30 cellular contexts compared by ENCODE assay signal in the genomic region with DNA sequence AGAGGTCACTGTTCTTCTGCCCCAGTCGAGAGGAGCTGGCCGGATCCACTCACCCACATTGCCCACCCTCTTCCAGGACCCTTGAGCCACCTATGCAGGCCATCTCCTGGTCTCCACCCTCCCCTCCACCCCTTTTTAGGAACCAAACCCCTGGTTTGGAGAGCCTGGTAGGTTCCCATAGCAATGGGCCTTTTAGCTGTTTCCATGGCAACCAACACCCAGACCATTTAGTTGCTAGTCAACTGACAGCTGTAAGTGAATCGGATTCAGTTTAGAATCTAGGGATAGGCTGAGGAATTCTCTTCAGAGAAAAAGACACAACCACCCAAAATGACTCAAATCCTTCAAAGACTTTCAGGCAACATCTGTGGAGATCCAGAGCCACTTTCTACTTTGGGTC. TPM values are rescaled to one million over a fixed set of nuclear protein-coding genes. Genes with fewer than 3 reads are reported as not detected.
A peak's percentile ranks its signal among the peaks of the same experiment; 100 is the strongest.
DNase-seq lines count a peak whose midpoint lies in the region; ATAC-seq, FAIRE-seq and TF ChIP-seq lines count a peak whose summit lies in the region.
"Had no signal": no experiment of that assay in that cellular context is flagged by ENCODE, and none has a peak within 500 bp of the region (broad histone marks: within the 10 kb centered on the region; RNA-seq: fewer than 3 reads in every experiment).

No MANE protein-coding gene starts in this region.

- SMC1A ChIA-PET in GM12878 (lab: Charles Lee; ENCODE audit: uncharacterized antibody, unreplicated experiment): no interaction called here

- no peak for ATAC-seq in GM12878
- no peak for ATAC-seq in thoracic aorta (ENCODE audit: insufficient number of reproducible peaks, low FRiP score, low read depth)
- ATAC-seq: activated naive CD4-positive, alpha-beta T cell treated with anti-CD3 and anti-CD28 coated beads, Interleukin-2, amount 50 U/mL, for 72 hours; stimulated activated effector memory CD8-positive, alpha-beta T cell treated with anti-CD3 and anti-CD28 coated beads, Interleukin-12 subunit alpha, Interleukin-12 subunit beta, amount 100 ng/mL, for 72 hours had no signal

- no TSS peak for BruUV-seq in GM12878 (replicated peaks; lab: Mats Ljungman, UMichigan)

- H3K27me3 ChIP-seq in left ventricle myocardium inferior (ENCODE audit: low read depth): no peaks in the 10 kb centered on the region
- H3K27me3 ChIP-seq in right atrium auricular region: no peaks in the 10 kb centered on the region
- no peaks in the 10 kb centered on the region for H3K27me3 ChIP-seq in GM12878 (replicated peaks in 1 of 2; ENCODE audit: control insufficient read depth in 2 of 2, insufficient read depth in 2 of 2, low read length in 1 of 2)
- no peaks in the 10 kb centered on the region for H3K27me3 ChIP-seq in mesendoderm (ENCODE audit: insufficient read depth, low read length, poor library complexity)
- H3K27me3 ChIP-seq in thoracic aorta (replicated peaks; ENCODE audit: insufficient read depth): no peaks in the 10 kb centered on the region
- H3K27me3 ChIP-seq: BLaER1 treated with 17β-estradiol and CSF1 and Interleukin-3, amounts not matched to agents 10 nM and 100 nM; heart right ventricle had no signal

- no peak overlapping the region for H3K18ac ChIP-seq in mesendoderm (ENCODE audit: low read length)

- H3K9ac ChIP-seq in GM12878 (ENCODE audit: control insufficient read depth, insufficient read depth, low read length) (no peak overlapping the region), mesendoderm (ENCODE audit: low read length) (no peak overlapping the region)
- H3K9ac ChIP-seq: BLaER1 treated with 17β-estradiol and CSF1 and Interleukin-3, amounts not matched to agents 10 nM and 100 nM had no signal

- TF ChIP-seq RAD21 in GM12878 (IDR thresholded peaks at IDR 0.05; ENCODE audit: insufficient read depth, low read depth, low read length): no peak

- no peak overlapping the region for H4K5ac ChIP-seq in mesendoderm (ENCODE audit: low read length)

- no peak for FAIRE-seq in GM12878 (lab: Jason Lieb, UNC)
- FAIRE-seq: astrocyte, GM12892 had no signal

- H3K36me3 Mint-ChIP-seq in activated CD4-positive, alpha-beta memory T cell treated with anti-CD3 and anti-CD28 coated beads, Interleukin-2, amount 10 ng/mL, durations not matched to agents 7 days and 5 days (ENCODE audit: low read depth): peaks cover 7% of the 10 kb centered on the region
- peaks cover 38 to 50% (median 49%) of the 10 kb centered on the region in 3 donors for H3K36me3 Mint-ChIP-seq in immature natural killer cell
- H3K36me3 Mint-ChIP-seq: activated naive CD4-positive, alpha-beta T cell treated with anti-CD3 and anti-CD28 coated beads, Interleukin-2, amount 50 U/mL, for 72 hours had no signal

- H3K9me3 Mint-ChIP-seq in activated CD4-positive, alpha-beta memory T cell treated with anti-CD3 and anti-CD28 coated beads, Interleukin-2, amount 10 ng/mL, durations not matched to agents 7 days and 5 days: no peaks in the 10 kb centered on the region
- no peaks in the 10 kb centered on the region for H3K9me3 Mint-ChIP-seq in immature natural killer cell
- H3K9me3 Mint-ChIP-seq: activated naive CD4-positive, alpha-beta T cell treated with anti-CD3 and anti-CD28 coated beads, Interleukin-2, amount 50 U/mL, for 72 hours; nephron progenitor cell; stimulated activated effector memory CD8-positive, alpha-beta T cell treated with anti-CD3 and anti-CD28 coated beads, Interleukin-12 subunit alpha, Interleukin-12 subunit beta, amount 100 ng/mL, for 72 hours had no signal

- H4K20me1 ChIP-seq in GM12878 (ENCODE audit: control insufficient read depth, insufficient read depth): no peaks in the 10 kb centered on the region

- H3K4me1 ChIP-seq in left ventricle myocardium inferior (peaks cover 13% of the 10 kb centered on the region), right atrium auricular region (peaks cover 0 to 8% of the 10 kb centered on the region in 2 donors), GM12878 (ENCODE audit: control insufficient read depth, insufficient read depth, low read length) (no peaks in the 10 kb centered on the region), mesendoderm (ENCODE audit: control insufficient read depth, low read depth, low read length) (peaks cover 3% of the 10 kb centered on the region), thoracic aorta (ENCODE audit: control insufficient read depth in 1 of 2, low read depth in 2 of 2) (peaks cover 0 to 27% of the 10 kb centered on the region in 2 donors)
- H3K4me1 ChIP-seq: Caco-2 had no signal

- no peak overlapping the region for H2AK5ac ChIP-seq in mesendoderm (ENCODE audit: low read length)

- H3K23ac ChIP-seq in mesendoderm (ENCODE audit: low read length): no peak overlapping the region

- H3K36me3 ChIP-seq in left ventricle myocardium inferior (peaks cover 55% of the 10 kb centered on the region), right atrium auricular region (peaks cover 43% of the 10 kb centered on the region), GM12878 (ENCODE audit: control insufficient read depth in 2 of 2, insufficient read depth in 2 of 2, low read length in 1 of 2) (no peaks in the 10 kb centered on the region; a peak in 1 of 4 replicates), mesendoderm (ENCODE audit: control insufficient read depth, insufficient read depth, low read length) (peaks cover 7% of the 10 kb centered on the region), thoracic aorta (peaks cover 29% of the 10 kb centered on the region)

- H3K4me2 ChIP-seq in GM12878 (ENCODE audit: control insufficient read depth, insufficient read depth) (no peak overlapping the region), mesendoderm (ENCODE audit: low read length) (no peak overlapping the region)
- H3K4me2 ChIP-seq: BLaER1 treated with 17β-estradiol and CSF1 and Interleukin-3, amounts not matched to agents 10 nM and 100 nM; PC-9; smooth muscle cell had no signal

- in situ Hi-C loops in GM12878 (cut with MboI): no loop called here

- no peak overlapping the region for H4K8ac ChIP-seq in mesendoderm (ENCODE audit: low read depth, low read length)

- H3K79me2 ChIP-seq in GM12878 (ENCODE audit: control insufficient read depth, insufficient read depth, low read length): no peaks in the 10 kb centered on the region
- H3K79me2 ChIP-seq in mesendoderm (ENCODE audit: control insufficient read depth, insufficient read depth, low read length): no peaks in the 10 kb centered on the region

- H3K4me1 Mint-ChIP-seq in activated CD4-positive, alpha-beta memory T cell treated with anti-CD3 and anti-CD28 coated beads, Interleukin-2, amount 10 ng/mL, durations not matched to agents 7 days and 5 days: no peaks in the 10 kb centered on the region
- H3K4me1 Mint-ChIP-seq in immature natural killer cell: no peaks in the 10 kb centered on the region
- H3K4me1 Mint-ChIP-seq: stimulated activated effector memory CD8-positive, alpha-beta T cell treated with anti-CD3 and anti-CD28 coated beads, Interleukin-12 subunit alpha, Interleukin-12 subunit beta, amount 100 ng/mL, for 72 hours had no signal

- H3K4me3 ChIP-seq in left ventricle myocardium inferior: no peak overlapping the region
- no peak overlapping the region for H3K4me3 ChIP-seq in right atrium auricular region
- no peak overlapping the region for H3K4me3 ChIP-seq in GM12878
- no peak overlapping the region for H3K4me3 ChIP-seq in mesendoderm (ENCODE audit: low read length)
- no peak overlapping the region for H3K4me3 ChIP-seq in thoracic aorta
- H3K4me3 ChIP-seq: BLaER1 treated with 17β-estradiol and CSF1 and Interleukin-3, amounts not matched to agents 10 nM and 100 nM; heart right ventricle; PC-9; psoas muscle; smooth muscle cell had no signal

- no peaks in the 10 kb centered on the region for H3K27me3 Mint-ChIP-seq in activated CD4-positive, alpha-beta memory T cell treated with anti-CD3 and anti-CD28 coated beads, Interleukin-2, amount 10 ng/mL, durations not matched to agents 7 days and 5 days
- H3K27me3 Mint-ChIP-seq in immature natural killer cell (ENCODE audit: low read depth in 3 of 3): peaks cover 0 to 2% (median 0%) of the 10 kb centered on the region in 3 donors

- no peak overlapping the region for H3K56ac ChIP-seq in mesendoderm (ENCODE audit: low read length)

- H3K9me3 ChIP-seq in left ventricle myocardium inferior (replicated peaks) (no peaks in the 10 kb centered on the region), right atrium auricular region (no peaks in the 10 kb centered on the region), GM12878 (replicated peaks; ENCODE audit: control insufficient read depth, insufficient read depth, low read length) (no peaks in the 10 kb centered on the region), thoracic aorta (no peaks in the 10 kb centered on the region)
- H3K9me3 ChIP-seq: Caco-2, heart right ventricle, psoas muscle had no signal

- intact Hi-C loops in left ventricle myocardium inferior (cut with micrococcal nuclease) (loop anchor here (5.0 kb wide), 1 partner anchor 114 kb away; no protein-coding TSS in a partner anchor), GM12878 (cut with micrococcal nuclease; ENCODE audit: unreplicated experiment) (no loop called here)

- no peak overlapping the region for H2BK120ac ChIP-seq in mesendoderm (ENCODE audit: low read depth, low read length)

- H3K79me1 ChIP-seq in mesendoderm (ENCODE audit: low read length): no peaks in the 10 kb centered on the region

- no peak overlapping the region for H3K4me3 Mint-ChIP-seq in activated CD4-positive, alpha-beta memory T cell treated with anti-CD3 and anti-CD28 coated beads, Interleukin-2, amount 10 ng/mL, durations not matched to agents 7 days and 5 days
- no peak overlapping the region for H3K4me3 Mint-ChIP-seq in immature natural killer cell
- H3K4me3 Mint-ChIP-seq: nephron progenitor cell; stimulated activated effector memory CD8-positive, alpha-beta T cell treated with anti-CD3 and anti-CD28 coated beads, Interleukin-12 subunit alpha, Interleukin-12 subunit beta, amount 100 ng/mL, for 72 hours had no signal

- CTCF ChIA-PET in GM12878 (lab: Yijun Ruan, JAX): no interaction called here
- CTCF ChIA-PET in activated CD4-positive, alpha-beta memory T cell treated with anti-CD3 and anti-CD28 coated beads, Interleukin-2, amount 10 ng/mL, durations not matched to agents 7 days and 5 days (lab: Charles Lee): no interaction called here

- no peak overlapping the region for H2BK5ac ChIP-seq in mesendoderm (ENCODE audit: low read length)

- TF ChIP-seq EP300 in GM12878 (IDR thresholded peaks at IDR 0.05; ENCODE audit: borderline replicate concordance in 1 of 2, control insufficient read depth in 1 of 2, low read depth in 2 of 2, low read length in 2 of 2): no peak

- POLR2A ChIA-PET in GM12878 (lab: Charles Lee): no interaction called here
- POLR2A ChIA-PET in activated CD4-positive, alpha-beta memory T cell treated with anti-CD3 and anti-CD28 coated beads, Interleukin-2, amount 10 ng/mL, durations not matched to agents 7 days and 5 days (lab: Charles Lee): no interaction called here

- TF ChIP-seq POLR2A in GM12878 (IDR thresholded peaks at IDR 0.05; ENCODE audit: low read depth, low read length): no peak

- TF ChIP-seq CTCF in left ventricle myocardium inferior (IDR thresholded peaks at IDR 0.05; ENCODE audit: borderline replicate concordance) (no peak), right atrium auricular region (IDR thresholded peaks at IDR 0.05) (no peak), GM12878 (IDR thresholded peaks at IDR 0.05 in 2 of 3, conservative IDR thresholded peaks at IDR 0.05 in 1 of 3; ENCODE audit: control insufficient read depth in 2 of 3, extremely low read depth in 1 of 3, insufficient read depth in 1 of 3, low read depth in 3 of 3, low read length in 3 of 3) (no peak), thoracic aorta (IDR thresholded peaks at IDR 0.05) (no peak)

- DNase-seq in left ventricle myocardium inferior (no peak), right atrium auricular region (ENCODE audit: low spot score) (no peak), GM12878 (ENCODE audit: low read depth, low spot score) (no peak), mesendoderm (peak; percentile 67), thoracic aorta (ENCODE audit: low spot score) (no peak), immature natural killer cell (no peak), A172 (ENCODE audit: low spot score) (no peak)
- no peak for DNase-seq in activated CD4-positive, alpha-beta memory T cell treated with anti-CD3 and anti-CD28 coated beads, Interleukin-2, amount 10 ng/mL, durations not matched to agents 7 days and 5 days
- DNase-seq: Caco-2; effector CD8-positive, alpha-beta T cell; foreskin fibroblast; NCI-H1694 treated with DMSO at 0.1 percent for 48 hours; nephron progenitor cell; PC-9; psoas muscle; SHP77; stimulated activated CD4-positive, alpha-beta T cell treated with anti-CD3 and anti-CD28 coated beads, Interleukin-2, amount 100 ng/mL, for 24 hours had no signal

- H3K27ac ChIP-seq in left ventricle myocardium inferior (replicated peaks) (peak overlapping the region; percentile 13), right atrium auricular region (no peak overlapping the region), GM12878 (ENCODE audit: control insufficient read depth, insufficient read depth) (no peak overlapping the region), mesendoderm (ENCODE audit: low read depth, low read length) (no peak overlapping the region), thoracic aorta (peak overlapping the region; percentile 42 to 55)
- H3K27ac ChIP-seq: BLaER1 treated with 17β-estradiol and CSF1 and Interleukin-3, amounts not matched to agents 10 nM and 100 nM; PC-9; VCaP had no signal

- RAD21 ChIA-PET in GM12878 (lab: Charles Lee; ENCODE audit: unreplicated experiment): no interaction called here

- no peak overlapping the region for H3K4ac ChIP-seq in mesendoderm (ENCODE audit: low read depth, low read length)

- WGBS in GM12878 (ENCODE audit: insufficient coverage, insufficient replicate concordance, low lambda C conversion rate, missing lambda C conversion rate): 95% methylated on average over 3 of the region's 3 CpGs
- WGBS in mesendoderm (ENCODE audit: extremely low coverage, insufficient coverage, low lambda C conversion rate): no CpG with 5 or more reads among the region's 3 CpGs

- H2AFZ ChIP-seq in GM12878 (ENCODE audit: control insufficient read depth, low read depth, low read length): no peak overlapping the region
- H2AFZ ChIP-seq: PC-9 had no signal

- no peak overlapping the region for H3K27ac Mint-ChIP-seq in activated CD4-positive, alpha-beta memory T cell treated with anti-CD3 and anti-CD28 coated beads, Interleukin-2, amount 10 ng/mL, durations not matched to agents 7 days and 5 days
- H3K27ac Mint-ChIP-seq in immature natural killer cell: no peak overlapping the region
- H3K27ac Mint-ChIP-seq: activated naive CD4-positive, alpha-beta T cell treated with anti-CD3 and anti-CD28 coated beads, Interleukin-2, amount 50 U/mL, for 72 hours; nephron progenitor cell; stimulated activated effector memory CD8-positive, alpha-beta T cell treated with anti-CD3 and anti-CD28 coated beads, Interleukin-12 subunit alpha, Interleukin-12 subunit beta, amount 100 ng/mL, for 72 hours had no signal

- H2BK15ac ChIP-seq in mesendoderm (replicated peaks; ENCODE audit: low read depth): no peak overlapping the region

RNA-seq across cellular contexts. Expression of a gene that starts 16.5 kb away (rescaled TPM):
- total RNA-seq in left ventricle myocardium inferior: 93.5 TPM
- total RNA-seq in right atrium auricular region: 100 to 1,000 TPM; 194 to 242 TPM
- 36.7 and 57.3 TPM in 2 replicates for total RNA-seq in GM12878 (2013; cell fraction: nucleolus; rRNA removed)
- 65.1 and 68.8 TPM in 2 replicates for total RNA-seq in GM12878 (2014; rRNA removed)
- 40.6 and 44.4 TPM in 2 replicates for total RNA-seq in GM12878 (2014; rRNA removed; fragmentation: Illumina TruSeq; extraction: Trizol)
- total RNA-seq in GM12878 (2021): 29.5 and 34.2 TPM in 2 replicates
- 94.0 TPM for polyA plus RNA-seq in GM12878 (2011; ENCODE audit: low read depth)
- polyA plus RNA-seq in GM12878 (2011; rRNA removed): 39.2 and 62.6 TPM in 2 replicates
- 82.5 and 111 TPM in 2 replicates for polyA plus RNA-seq in GM12878 (2011; cell fraction: cytosol; rRNA removed)
- polyA plus RNA-seq in GM12878 (2011; cell fraction: nucleus; rRNA removed): 42.5 and 66.1 TPM in 2 replicates
- 118 and 138 TPM in 2 replicates for polyA plus RNA-seq in GM12878 (2012)
- 41.1 and 55.6 TPM in 2 replicates for polyA plus RNA-seq in GM12878 (2014; fragmentation: Illumina TruSeq; extraction: Trizol)
- 100 to 1,000 TPM in 1 of 2 experiments, 10 to 100 TPM in 1; 77.8 to 109 TPM for polyA plus RNA-seq in GM12878 (2014; fragmentation: Nextera tagmentation; extraction: Ambion mirVana)
- polyA plus RNA-seq in GM12878 (2014; rRNA removed): 81.5 and 85.1 TPM in 2 replicates
- polyA plus RNA-seq in GM12878 (2016; fragmentation: Nextera tagmentation; extraction: Ambion mirVana): 10 to 100 TPM; 40.6 to 44.7 TPM
- 30.9 and 31.2 TPM in 2 replicates for polyA minus RNA-seq in GM12878 (2011; rRNA and poly(A)+ RNA removed)
- 16.0 and 23.5 TPM in 2 replicates for polyA minus RNA-seq in GM12878 (2011; cell fraction: cytosol; rRNA and poly(A)+ RNA removed)
- 9.8 and 13.1 TPM in 2 replicates for polyA minus RNA-seq in GM12878 (2011; cell fraction: nucleus; rRNA and poly(A)+ RNA removed)
- polyA plus RNA-seq in mesendoderm (2013, experiment 1 of 2): 266 TPM
- polyA plus RNA-seq in mesendoderm (2013, experiment 2 of 2): 248 TPM
- 100 to 1,000 TPM; 406 to 455 TPM for total RNA-seq in thoracic aorta
- 10 to 100 TPM; 65.1 to 66.5 TPM for total RNA-seq in activated CD4-positive, alpha-beta memory T cell treated with anti-CD3 and anti-CD28 coated beads, Interleukin-2, amount 10 ng/mL, durations not matched to agents 7 days and 5 days
- 100 to 1,000 TPM in 1 of 3 donors, 10 to 100 TPM in 2; 86.3 to 128 (median 92.8) TPM for polyA plus RNA-seq in immature natural killer cell
- total RNA-seq in A172 (2014; rRNA removed; shearing (Covaris generic)): 314 and 399 TPM in 2 replicates

RNA-seq across cellular contexts. Expression of a gene that starts 17.0 kb away (rescaled TPM):
- total RNA-seq in left ventricle myocardium inferior (45.8 TPM), right atrium auricular region (10 to 100 TPM; 20.4 to 22.3 TPM), GM12878 (2014; rRNA removed) (25.1 and 33.5 TPM in 2 replicates), GM12878 (2014; rRNA removed; fragmentation: Illumina TruSeq; extraction: Trizol) (15.2 and 16.7 TPM in 2 replicates), GM12878 (2021) (32.7 and 34.5 TPM in 2 replicates), thoracic aorta (10 to 100 TPM in 1 of 2 donors, 1 to 10 TPM in 1; 6.5 to 22.2 TPM)
- 24.7 and 25.9 TPM in 2 replicates for total RNA-seq in GM12878 (2013; cell fraction: nucleolus; rRNA removed)
- polyA plus RNA-seq in GM12878 (2011; ENCODE audit: low read depth): 15.0 TPM
- polyA plus RNA-seq in GM12878 (2011; rRNA removed) (42.3 and 50.9 TPM in 2 replicates), GM12878 (2014; fragmentation: Illumina TruSeq; extraction: Trizol) (32.3 and 41.6 TPM in 2 replicates), GM12878 (2014; fragmentation: Nextera tagmentation; extraction: Ambion mirVana) (10 to 100 TPM in 1 of 2 experiments, 1 to 10 TPM in 1; 7.5 to 22.5 TPM), GM12878 (2014; rRNA removed) (34.0 and 46.5 TPM in 2 replicates), GM12878 (2016; fragmentation: Nextera tagmentation; extraction: Ambion mirVana) (100 to 1,000 TPM; 104 to 116 TPM), immature natural killer cell (10 to 100 TPM; 46.2 to 58.1 (median 55.0) TPM)
- 30.7 and 34.1 TPM in 2 replicates for polyA plus RNA-seq in GM12878 (2011; cell fraction: cytosol; rRNA removed)
- 17.0 and 19.9 TPM in 2 replicates for polyA plus RNA-seq in GM12878 (2011; cell fraction: nucleus; rRNA removed)
- 24.4 and 28.5 TPM in 2 replicates for polyA plus RNA-seq in GM12878 (2012)
- polyA minus RNA-seq in GM12878 (2011; rRNA and poly(A)+ RNA removed): 5.9 and 6.1 TPM in 2 replicates
- polyA minus RNA-seq in GM12878 (2011; cell fraction: cytosol; rRNA and poly(A)+ RNA removed): 3.1 and 10.0 TPM in 2 replicates
- polyA minus RNA-seq in GM12878 (2011; cell fraction: nucleus; rRNA and poly(A)+ RNA removed): 2.9 and 3.1 TPM in 2 replicates
- 36.8 TPM for polyA plus RNA-seq in mesendoderm (2013, experiment 1 of 2)
- polyA plus RNA-seq in mesendoderm (2013, experiment 2 of 2): 34.3 TPM
- 10 to 100 TPM; 25.8 to 32.1 TPM for total RNA-seq in activated CD4-positive, alpha-beta memory T cell treated with anti-CD3 and anti-CD28 coated beads, Interleukin-2, amount 10 ng/mL, durations not matched to agents 7 days and 5 days
- 13.3 and 18.1 TPM in 2 replicates for total RNA-seq in A172 (2014; rRNA removed; shearing (Covaris generic))

RNA-seq across cellular contexts. Expression of a gene that starts 50.6 kb away (rescaled TPM):
- 0.11 TPM for total RNA-seq in left ventricle myocardium inferior
- under 1 TPM; 0.12 to 0.22 TPM for total RNA-seq in right atrium auricular region
- not detected in 2 replicates for total RNA-seq in GM12878 (2013; cell fraction: nucleolus; rRNA removed)
- not detected in 2 replicates for total RNA-seq in GM12878 (2014; rRNA removed)
- not detected in 2 replicates for total RNA-seq in GM12878 (2014; rRNA removed; fragmentation: Illumina TruSeq; extraction: Trizol)
- not detected in 2 replicates for total RNA-seq in GM12878 (2021)
- not detected for polyA plus RNA-seq in GM12878 (2011; ENCODE audit: low read depth)
- 0.03 TPM in 1 of 2 replicates, not detected in the other for polyA plus RNA-seq in GM12878 (2011; rRNA removed)
- polyA plus RNA-seq in GM12878 (2011; cell fraction: cytosol; rRNA removed): not detected in 2 replicates
- polyA plus RNA-seq in GM12878 (2011; cell fraction: nucleus; rRNA removed): 0.04 TPM in 1 of 2 replicates, not detected in the other
- polyA plus RNA-seq in GM12878 (2012): not detected in 2 replicates
- polyA plus RNA-seq in GM12878 (2014; fragmentation: Illumina TruSeq; extraction: Trizol): not detected in 2 replicates
- polyA plus RNA-seq in GM12878 (2014; fragmentation: Nextera tagmentation; extraction: Ambion mirVana): not detected
- 0.04 TPM in 1 of 2 replicates, not detected in the other for polyA plus RNA-seq in GM12878 (2014; rRNA removed)
- not detected for polyA plus RNA-seq in GM12878 (2016; fragmentation: Nextera tagmentation; extraction: Ambion mirVana)
- not detected in 2 replicates for polyA minus RNA-seq in GM12878 (2011; rRNA and poly(A)+ RNA removed)
- polyA minus RNA-seq in GM12878 (2011; cell fraction: cytosol; rRNA and poly(A)+ RNA removed): not detected in 2 replicates
- not detected in 2 replicates for polyA minus RNA-seq in GM12878 (2011; cell fraction: nucleus; rRNA and poly(A)+ RNA removed)
- 0.37 TPM for polyA plus RNA-seq in mesendoderm (2013, experiment 1 of 2)
- 0.34 TPM for polyA plus RNA-seq in mesendoderm (2013, experiment 2 of 2)
- 1 to 10 TPM in 1 of 2 donors, under 1 TPM in 1; 0.21 to 3.1 TPM for total RNA-seq in thoracic aorta
- not detected for total RNA-seq in activated CD4-positive, alpha-beta memory T cell treated with anti-CD3 and anti-CD28 coated beads, Interleukin-2, amount 10 ng/mL, durations not matched to agents 7 days and 5 days
- not detected for polyA plus RNA-seq in immature natural killer cell
- total RNA-seq in A172 (2014; rRNA removed; shearing (Covaris generic)): not detected in 2 replicates
- total RNA-seq: activated naive CD4-positive, alpha-beta T cell treated with anti-CD3 and anti-CD28 coated beads, Interleukin-2, amount 50 U/mL, for 72 hours; astrocyte; Daoy; epithelial cell of proximal tubule; H4; mononuclear cell; psoas muscle; smooth muscle cell had no signal
- polyA plus RNA-seq: liver, psoas muscle, smooth muscle cell had no signal

Comparison
In these comparisons a context has a peak if more than half of its experiments do, and no peak if none do; other contexts are left out.
1. H3K27ac ChIP-seq: peak in left ventricle myocardium inferior (single experiment) and thoracic aorta (2 of 2); none in right atrium auricular region (0 of 2), GM12878 (single experiment) and mesendoderm (single experiment).